In genomic region chr6:26552640-26553189, GRCh38 we compare ENCODE assay signal across 1 cellular context.
A peak's percentile ranks its signal among the peaks of the same experiment; 100 is the strongest.
TF ChIP-seq lines count a peak whose summit lies in the region.

No MANE protein-coding gene starts in this region.

TF ChIP-seq in K562, 482 proteins besides CTCF, POLR2A, EP300 and RAD21 (continued from another document):
- TF ChIP-seq ZNF830 (CRISPR knock-in tag; IDR thresholded peaks at IDR 0.05) = no peak
- no peak for TF ChIP-seq KDM5B (IDR thresholded peaks at IDR 0.05; ENCODE audit: insufficient replicate concordance, low read depth, low read length)
- no peak for TF ChIP-seq TARDBP (IDR thresholded peaks at IDR 0.05)
- TF ChIP-seq ZNF77 (CRISPR knock-in tag; IDR thresholded peaks at IDR 0.05) = no peak
- no peak for TF ChIP-seq FUS (optimal IDR thresholded peaks at IDR 0.05; ENCODE audit: low read depth, low read length)
- no peak for TF ChIP-seq PML (IDR thresholded peaks at IDR 0.05; ENCODE audit: low read length)
- TF ChIP-seq PTBP1 (IDR thresholded peaks at IDR 0.05; ENCODE audit: low read depth, low read length) = no peak
- no peak for TF ChIP-seq CTCFL (IDR thresholded peaks at IDR 0.05; ENCODE audit: borderline replicate concordance, insufficient read depth, low read depth, low read length, poor library complexity, severe bottlenecking)
- TF ChIP-seq TOE1 (IDR thresholded peaks at IDR 0.05; ENCODE audit: borderline replicate concordance) = no peak
- no peak for TF ChIP-seq TOE1 (CRISPR knock-in tag; IDR thresholded peaks at IDR 0.05; ENCODE audit: borderline replicate concordance, low read depth)
- no peak for TF ChIP-seq CCNT2 (IDR thresholded peaks at IDR 0.05; ENCODE audit: borderline replicate concordance, extremely low read depth, insufficient read length, low read depth, low read length)
- TF ChIP-seq ZFP91 (CRISPR knock-in tag; IDR thresholded peaks at IDR 0.05) = 0 out of 2 replicates have a peak, but pooled peaks have one; percentile 35
- no peak for TF ChIP-seq TCF15 (CRISPR knock-in tag; IDR thresholded peaks at IDR 0.05)
- no peak for TF ChIP-seq ARID2 (IDR thresholded peaks at IDR 0.05)
- TF ChIP-seq MNT (conservative IDR thresholded peaks at IDR 0.05) = no peak
- TF ChIP-seq HDAC6 (IDR thresholded peaks at IDR 0.05; ENCODE audit: low read depth, low read length) = no peak
- 0 out of 2 replicates have a peak, but pooled peaks have one; percentile 15 for TF ChIP-seq GATA2 (CRISPR knock-in tag; IDR thresholded peaks at IDR 0.05)
- no peak for TF ChIP-seq ZNF124 (CRISPR knock-in tag; IDR thresholded peaks at IDR 0.05)
- no peak for TF ChIP-seq ZBTB5 (IDR thresholded peaks at IDR 0.05)
- no peak for TF ChIP-seq MECOM (CRISPR knock-in tag; IDR thresholded peaks at IDR 0.05)
- TF ChIP-seq SRSF7 (optimal IDR thresholded peaks at IDR 0.05; ENCODE audit: low read depth, low read length) = no peak
- TF ChIP-seq GATAD2B (IDR thresholded peaks at IDR 0.05; ENCODE audit: borderline replicate concordance) = peak; percentile 45; the same call in 1 of the 2 replicates
- no peak for TF ChIP-seq ZNF174 (CRISPR knock-in tag; IDR thresholded peaks at IDR 0.05)
- TF ChIP-seq ZNF384 (IDR thresholded peaks at IDR 0.05; ENCODE audit: low read depth, low read length) = no peak
- TF ChIP-seq NCOA1 (IDR thresholded peaks at IDR 0.05; ENCODE audit: low read depth) = peak; percentile 16; the same call in 1 of the 2 replicates
- TF ChIP-seq ZNF280B (CRISPR knock-in tag; IDR thresholded peaks at IDR 0.05) = no peak
- no peak for TF ChIP-seq PHF21A (IDR thresholded peaks at IDR 0.05; ENCODE audit: borderline replicate concordance, low read depth)
- TF ChIP-seq HMG20A (CRISPR knock-in tag; conservative IDR thresholded peaks at IDR 0.05) = no peak
- no peak for TF ChIP-seq ZNF584 (CRISPR knock-in tag; IDR thresholded peaks at IDR 0.05; ENCODE audit: low read depth)
- TF ChIP-seq SP2 (IDR thresholded peaks at IDR 0.05; ENCODE audit: extremely low read depth, low read depth, low read length, poor library complexity, severe bottlenecking) = no peak
- TF ChIP-seq GTF2A2 (tag; IDR thresholded peaks at IDR 0.05) = no peak
- TF ChIP-seq SMARCA4 (IDR thresholded peaks at IDR 0.05) = no peak
- no peak for TF ChIP-seq HDGF (IDR thresholded peaks at IDR 0.05)
- TF ChIP-seq ZNF134 (CRISPR knock-in tag; conservative IDR thresholded peaks at IDR 0.05) = no peak
- TF ChIP-seq ZNF655 (CRISPR knock-in tag; IDR thresholded peaks at IDR 0.05) = no peak
- TF ChIP-seq ZNF282 (CRISPR knock-in tag; IDR thresholded peaks at IDR 0.05) = no peak
- TF ChIP-seq DNMT1 (IDR thresholded peaks at IDR 0.05) = no peak
- TF ChIP-seq ATF2 (CRISPR knock-in tag; IDR thresholded peaks at IDR 0.05) = no peak
- no peak for TF ChIP-seq REST (CRISPR knock-in tag; IDR thresholded peaks at IDR 0.05; ENCODE audit: low read depth)
- no peak for TF ChIP-seq NFATC3 (IDR thresholded peaks at IDR 0.05)
- TF ChIP-seq HEY1 (CRISPR knock-in tag; IDR thresholded peaks at IDR 0.05; ENCODE audit: borderline replicate concordance) = no peak
